ENCODE assay signal across 8 cellular contexts in genomic region chr16:10509534-10510025, GRCh38.
DNase-seq lines count a peak whose midpoint lies in the region; ATAC-seq and TF ChIP-seq lines count a peak whose summit lies in the region.

No MANE protein-coding gene starts in this region.

- no peak overlapping the region for H3K27ac ChIP-seq in AG04450 (ENCODE audit: low read depth, low read length)

- ATAC-seq in GM18867 (IDR thresholded peaks at IDR 0.05; ENCODE audit: unreplicated experiment) = peak; percentile 86
- ATAC-seq in HG03139 (IDR thresholded peaks at IDR 0.05; ENCODE audit: unreplicated experiment) = peak; percentile 80
- peak; percentile 75 for ATAC-seq in central memory CD8-positive, alpha-beta T cell (replicated peaks; ENCODE audit: extremely low read depth, poor library complexity, severe bottlenecking)

- no peaks in the 10 kb centered on the region for H3K9me3 Mint-ChIP-seq in central memory CD8-positive, alpha-beta T cell

- H3K27ac Mint-ChIP-seq in central memory CD8-positive, alpha-beta T cell (ENCODE audit: low read depth) = no peak overlapping the region

- CTCF ChIA-PET in AG04450 (lab: Charles Lee) = interaction anchor here (0.6 to 2.4 kb wide), 17 partner anchors 28 to 1942 kb away, joined by 3 to 17 read pairs (median 3); no protein-coding TSS in a partner anchor

- peaks cover 5% of the 10 kb centered on the region for H3K36me3 Mint-ChIP-seq in central memory CD8-positive, alpha-beta T cell (ENCODE audit: insufficient read depth)

- H3K9me3 ChIP-seq in AG04450 (ENCODE audit: control insufficient read depth, insufficient read depth, low read length) = no peaks in the 10 kb centered on the region

- no peak overlapping the region for H3K4me3 ChIP-seq in AG04450 (ENCODE audit: low read depth, low read length)

- no peaks in the 10 kb centered on the region for H3K27me3 ChIP-seq in AG04450 (ENCODE audit: control insufficient read depth, insufficient read depth, low read length)

- POLR2A ChIA-PET in AG04450 (lab: Yijun Ruan, JAX) = no interaction called here

- peak; percentile 83 for TF ChIP-seq CTCF in AG04450 (IDR thresholded peaks at IDR 0.05; ENCODE audit: low read depth, low read length)

- H3K4me1 Mint-ChIP-seq in central memory CD8-positive, alpha-beta T cell = no peaks in the 10 kb centered on the region

- no peaks in the 10 kb centered on the region for H3K27me3 Mint-ChIP-seq in central memory CD8-positive, alpha-beta T cell

- H3K4me3 Mint-ChIP-seq in central memory CD8-positive, alpha-beta T cell = no peak overlapping the region

- peak; percentile 65 for DNase-seq in AG04450 (ENCODE audit: low read depth, low spot score)
- peak; percentile 54 for DNase-seq in NCI-H226
- DNase-seq in activated CD4-positive, CD25-positive, alpha-beta regulatory T cell treated with anti-CD3 and anti-CD28 coated beads, Interleukin-2, amount 50 U/mL, for 16 hours (ENCODE audit: low read depth, low spot score) = peak; percentile 51
- peak; percentile 30 to 47 for DNase-seq in central memory CD8-positive, alpha-beta T cell (ENCODE audit: low spot score in 2 of 2)
- peak; percentile 75 for DNase-seq in kidney glomerular epithelial cell (lab: John Stamatoyannopoulos, UW)
- DNase-seq in stimulated activated CD4-positive, alpha-beta T cell treated with anti-CD3 and anti-CD28 coated beads, Interleukin-4, amount 100 ng/mL, for 24 hours = peak; percentile 78
